Comparison of ENCODE assay signal across 1 cellular context in the genomic region with DNA sequence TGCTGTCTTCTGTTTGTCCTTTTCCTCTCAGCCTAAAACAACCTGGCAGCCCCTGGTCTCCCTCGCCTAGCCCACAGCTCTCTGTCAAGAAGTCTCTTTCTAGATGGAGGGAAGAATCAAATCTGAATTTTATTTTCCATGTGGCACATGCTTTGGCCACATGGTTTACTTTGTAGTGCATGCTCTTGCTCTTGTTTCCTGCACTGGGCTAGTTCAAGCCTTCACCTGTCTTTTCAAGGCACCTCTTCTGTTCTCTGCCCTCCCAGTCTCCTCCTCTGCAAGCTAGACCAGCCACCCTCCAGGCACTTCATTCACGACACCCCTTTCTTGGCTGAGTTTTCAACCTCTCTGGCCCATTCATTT.
TF ChIP-seq lines count a peak whose summit lies in the region.

No MANE protein-coding gene starts in this region.

TF ChIP-seq in HepG2, 621 proteins besides CTCF, POLR2A, EP300 and RAD21:
- TF ChIP-seq, protein P1, sequence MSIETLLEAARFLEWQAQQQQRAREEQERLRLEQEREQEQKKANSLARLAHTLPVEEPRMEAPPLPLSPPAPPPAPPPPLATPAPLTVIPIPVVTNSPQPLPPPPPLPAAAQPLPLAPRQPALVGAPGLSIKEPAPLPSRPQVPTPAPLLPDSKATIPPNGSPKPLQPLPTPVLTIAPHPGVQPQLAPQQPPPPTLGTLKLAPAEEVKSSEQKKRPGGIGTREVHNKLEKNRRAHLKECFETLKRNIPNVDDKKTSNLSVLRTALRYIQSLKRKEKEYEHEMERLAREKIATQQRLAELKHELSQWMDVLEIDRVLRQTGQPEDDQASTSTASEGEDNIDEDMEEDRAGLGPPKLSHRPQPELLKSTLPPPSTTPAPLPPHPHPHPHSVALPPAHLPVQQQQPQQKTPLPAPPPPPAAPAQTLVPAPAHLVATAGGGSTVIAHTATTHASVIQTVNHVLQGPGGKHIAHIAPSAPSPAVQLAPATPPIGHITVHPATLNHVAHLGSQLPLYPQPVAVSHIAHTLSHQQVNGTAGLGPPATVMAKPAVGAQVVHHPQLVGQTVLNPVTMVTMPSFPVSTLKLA (IDR thresholded peaks at IDR 0.05) = peak; percentile 83
- TF ChIP-seq ARNT (IDR thresholded peaks at IDR 0.05) = no peak
- TF ChIP-seq MEIS2 (CRISPR knock-in tag; IDR thresholded peaks at IDR 0.05) = no peak
- no peak for TF ChIP-seq RBM39 (IDR thresholded peaks at IDR 0.05; ENCODE audit: low read depth, low read length, poor library complexity, severe bottlenecking)
- no peak for TF ChIP-seq BHLHE40 (IDR thresholded peaks at IDR 0.05; ENCODE audit: low read length)
- TF ChIP-seq, protein P2, sequence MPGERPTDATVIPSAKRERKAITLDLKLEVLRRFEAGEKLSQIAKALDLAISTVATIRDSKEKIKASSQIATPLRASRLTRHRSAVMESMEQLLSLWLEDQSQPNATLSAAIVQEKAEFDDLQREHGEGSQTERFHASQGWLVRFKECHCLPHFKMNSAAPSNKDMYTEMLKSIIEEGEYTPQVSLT (CRISPR knock-in tag; IDR thresholded peaks at IDR 0.05; ENCODE audit: borderline replicate concordance, low read depth) = no peak
- no peak for TF ChIP-seq ZNF737 (CRISPR knock-in tag; IDR thresholded peaks at IDR 0.05; ENCODE audit: borderline replicate concordance)
